ENCODE assay signal across 6 cellular contexts in genomic region chr1:153962088-153963029, GRCh38. TPM values are rescaled to one million over a fixed set of nuclear protein-coding genes. Genes with fewer than 3 reads are reported as not detected.
DNase-seq lines count a peak whose midpoint lies in the region; ATAC-seq and TF ChIP-seq lines count a peak whose summit lies in the region.

No MANE protein-coding gene starts in this region.

- POLR2A ChIA-PET in AG04449 (lab: Yijun Ruan, JAX), result interaction anchor here (0.7 to 3.1 kb wide), 8 partner anchors 10 to 28 kb away, joined by 3 to 22 read pairs (median 4); partner anchors contain the start of genes DENND4B, JTB and RPS27

- TF ChIP-seq CTCF in AG04449 (IDR thresholded peaks at IDR 0.05; ENCODE audit: insufficient read depth, low read length, missing control alignments) (no peak), endothelial cell (IDR thresholded peaks at IDR 0.05; ENCODE audit: unreplicated experiment) (no peak)

- CTCF ChIA-PET in AG04449 (lab: Yijun Ruan, JAX), result interaction anchor here (0.9 to 2.9 kb wide), 7 partner anchors 12 to 182 kb away, joined by 3 to 26 read pairs (median 4); partner anchors contain the start of genes DENND4B, JTB and RAB13

- H3K9me3 Mint-ChIP-seq in endothelial cell (ENCODE audit: unreplicated experiment), result no peaks in the 10 kb centered on the region

- peaks cover 15% of the 10 kb centered on the region for H3K36me3 Mint-ChIP-seq in endothelial cell (ENCODE audit: low read depth, unreplicated experiment)

- peak overlapping the region; percentile 100 for H3K27ac Mint-ChIP-seq in endothelial cell (ENCODE audit: unreplicated experiment)

- peak overlapping the region; percentile 96 for H3K4me3 Mint-ChIP-seq in endothelial cell (ENCODE audit: unreplicated experiment)

- no peak for DNase-seq in AG04449 (ENCODE audit: low read depth, low spot score)
- peak; percentile 68 for DNase-seq in LHCN-M2 (ENCODE audit: low read depth)
- no peak for DNase-seq in endothelial cell (ENCODE audit: low spot score)
- DNase-seq in skeletal muscle cell (ENCODE audit: low read depth), result no peak

- peaks cover 17% of the 10 kb centered on the region for H3K27me3 Mint-ChIP-seq in endothelial cell (ENCODE audit: unreplicated experiment)

- H3K4me1 Mint-ChIP-seq in endothelial cell (ENCODE audit: unreplicated experiment), result peaks cover 65% of the 10 kb centered on the region

- H3K4me3 ChIP-seq in AG04449 (ENCODE audit: low read depth, low read length), result peak overlapping the region; percentile 85
- H3K4me3 ChIP-seq in skeletal muscle cell (ENCODE audit: low read depth, low read length), result peak overlapping the region; percentile 71

- no peak for ATAC-seq in GM19395 (IDR thresholded peaks at IDR 0.05; ENCODE audit: unreplicated experiment)
- no peak for ATAC-seq in HG03097 (IDR thresholded peaks at IDR 0.05; ENCODE audit: low FRiP score, unreplicated experiment)

RNA-seq across cellular contexts. Expression of gene SLC39A1, which starts 1.0 kb away (rescaled TPM):
- 136 and 150 TPM in 2 replicates for total RNA-seq in LHCN-M2 (2014; rRNA removed)
- polyA plus RNA-seq in LHCN-M2 (2012), result 112 TPM
- 136 TPM for total RNA-seq in endothelial cell (ENCODE audit: unreplicated experiment)

RNA-seq across cellular contexts. Expression of gene CRTC2, which starts 3.9 kb away (rescaled TPM):
- 10.3 and 10.4 TPM in 2 replicates for total RNA-seq in LHCN-M2 (2014; rRNA removed)
- polyA plus RNA-seq in LHCN-M2 (2012), result 17.4 TPM
- 69.9 TPM for total RNA-seq in endothelial cell (ENCODE audit: unreplicated experiment)

RNA-seq across cellular contexts. Expression of gene CREB3L4, which starts 5.3 kb away (rescaled TPM):
- total RNA-seq in LHCN-M2 (2014; rRNA removed) (6.0 and 6.9 TPM in 2 replicates), endothelial cell (ENCODE audit: unreplicated experiment) (13.2 TPM)
- polyA plus RNA-seq in LHCN-M2 (2012), result 3.2 TPM

RNA-seq across cellular contexts. Expression of gene JTB, which starts 15.1 kb away (rescaled TPM):
- total RNA-seq in LHCN-M2 (2014; rRNA removed) (148 and 161 TPM in 2 replicates), endothelial cell (ENCODE audit: unreplicated experiment) (58.7 TPM)
- 88.8 TPM for polyA plus RNA-seq in LHCN-M2 (2012)

RNA-seq across cellular contexts. Expression of gene DENND4B, which starts 15.8 kb away (rescaled TPM):
- total RNA-seq in LHCN-M2 (2014; rRNA removed), result 15.4 and 16.1 TPM in 2 replicates
- polyA plus RNA-seq in LHCN-M2 (2012), result 11.9 TPM
- 53.1 TPM for total RNA-seq in endothelial cell (ENCODE audit: unreplicated experiment)
